Comparison of ENCODE assay signal across 40 cellular contexts in genomic region chrX:123210252-123210651, GRCh38. TPM values are rescaled to one million over a fixed set of nuclear protein-coding genes. Genes with fewer than 3 reads are reported as not detected.
"Had no signal": no experiment of that assay in that cellular context is flagged by ENCODE, and none has a peak within 500 bp of the region (broad histone marks: within the 10 kb centered on the region; RNA-seq: fewer than 3 reads in every experiment).

No MANE protein-coding gene starts in this region.

- H3K27ac Mint-ChIP-seq: activated B cell treated with CpG ODN at 0.5 μM for 24 hours; activated CD4-positive, alpha-beta memory T cell treated with anti-CD3 and anti-CD28 coated beads for 36 hours; activated CD4-positive, alpha-beta T cell treated with anti-CD3 and anti-CD28 coated beads, Interleukin-2, amount 10 ng/mL, durations not matched to agents 24 days and 14 days; activated CD8-positive, alpha-beta T cell treated with anti-CD3 and anti-CD28 coated beads for 36 hours; activated naive CD4-positive, alpha-beta T cell treated with anti-CD3 and anti-CD28 coated beads for 36 hours; activated naive CD4-positive, alpha-beta T cell treated with anti-CD3 and anti-CD28 coated beads, Interleukin-2, amount 50 U/mL, for 72 hours; activated naive CD8-positive, alpha-beta T cell treated with anti-CD3 and anti-CD28 coated beads for 36 hours; activated T-cell treated with anti-CD3 and anti-CD28 coated beads, Interleukin-2, amount 50 U/mL, for 72 hours; activated T-helper 1 cell treated with anti-CD3 and anti-CD28 coated beads, Interleukin-12 subunit alpha, Interleukin-12 subunit beta, Interleukin-2, Interleukin-4 antibody, amounts not matched to agents 30 ng/mL and 10 ng/mL and 1 ng/mL, durations not matched to agents 14 hours and 24 hours and 36 hours; activated T-helper 17 cell treated with anti-CD3 and anti-CD28 coated beads, Interleukin-2, amount 50 U/mL, for 72 hours; T-helper 1 cell treated with Interleukin-12 subunit alpha and Interleukin-12 subunit beta and Interleukin-4 antibody, amounts not matched to agents 30 μg/mL and 1 μg/mL, for 36 hours; T-helper 2 cell treated with Interferon-gamma antibody and Interleukin-4, amounts not matched to agents 5 μg/mL and 100 μg/mL, for 36 hours had no signal

- H3K36me3 ChIP-seq: adrenal gland, cardiac muscle cell had no signal

- FAIRE-seq: bronchial epithelial cell, TTC549 had no signal

- H3K4me1 Mint-ChIP-seq: activated B cell treated with CpG ODN at 0.5 μM for 24 hours; activated CD4-positive, alpha-beta T cell treated with anti-CD3 and anti-CD28 coated beads, Interleukin-2, amount 10 ng/mL, durations not matched to agents 24 days and 14 days; activated naive CD8-positive, alpha-beta T cell treated with anti-CD3 and anti-CD28 coated beads for 36 hours; activated T-helper 17 cell treated with anti-CD3 and anti-CD28 coated beads, Interleukin-2, amount 50 U/mL, for 72 hours; brain; central memory CD8-positive, alpha-beta T cell had no signal

- H3K36me3 Mint-ChIP-seq: activated CD4-positive, alpha-beta memory T cell treated with anti-CD3 and anti-CD28 coated beads for 36 hours; activated naive CD4-positive, alpha-beta T cell treated with anti-CD3 and anti-CD28 coated beads, Interleukin-2, amount 50 U/mL, for 72 hours; activated naive CD8-positive, alpha-beta T cell treated with anti-CD3 and anti-CD28 coated beads for 36 hours; brain had no signal

- DNase-seq: activated B cell treated with CpG ODN at 0.5 μM for 24 hours; activated CD4-positive, alpha-beta memory T cell treated with anti-CD3 and anti-CD28 coated beads for 36 hours; activated CD4-positive, alpha-beta T cell treated with anti-CD3 and anti-CD28 coated beads for 4 hours; activated CD4-positive, alpha-beta T cell treated with anti-CD3 and anti-CD28 coated beads, Interleukin-2, amount 10 ng/mL, durations not matched to agents 24 days and 14 days; activated CD4-positive, alpha-beta T cell treated with anti-CD3 and anti-CD28 coated beads, Interleukin-2, amount 50 U/mL, for 1 hour; activated CD4-positive, alpha-beta T cell treated with anti-CD3 and anti-CD28 coated beads, Interleukin-2, amount 50 U/mL, for 4 hours; activated CD4-positive, CD25-positive, alpha-beta regulatory T cell treated with anti-CD3 and anti-CD28 coated beads, Interleukin-2, amount 50 U/mL, for 72 hours; activated CD8-positive, alpha-beta memory T cell treated with anti-CD3 and anti-CD28 coated beads, Interleukin-2, amount 50 U/mL, for 4 hours; activated CD8-positive, alpha-beta T cell treated with anti-CD3 and anti-CD28 coated beads for 36 hours; activated effector memory CD4-positive, alpha-beta T cell treated with anti-CD3 and anti-CD28 coated beads, Interleukin-2, amount 50 U/mL, for 16 hours; activated gamma-delta T cell treated with Interleukin-2 at 50 U/mL for 16 hours; activated naive CD4-positive, alpha-beta T cell; activated naive CD4-positive, alpha-beta T cell treated with anti-CD3 and anti-CD28 coated beads for 36 hours; activated naive CD4-positive, alpha-beta T cell treated with anti-CD3 and anti-CD28 coated beads, Interleukin-2, amount 50 U/mL, for 16 hours; activated naive CD8-positive, alpha-beta T cell treated with anti-CD3 and anti-CD28 coated beads for 36 hours; activated T-cell treated with anti-CD3 and anti-CD28 coated beads for 4 hours; activated T-cell treated with anti-CD3 and anti-CD28 coated beads, Interleukin-2, amount 50 U/mL, for 1 hour; activated T-cell treated with anti-CD3 and anti-CD28 coated beads, Interleukin-2, amount 50 U/mL, for 4 hours; activated T-cell treated with anti-CD3 and anti-CD28 coated beads, Interleukin-2, amount 50 U/mL, for 72 hours; adrenal gland; amniotic stem cell; aorta; caudate nucleus; cerebellar nuclear complex; T-helper 1 cell; T-helper 2 cell; T-helper 9 cell had no signal

- H3K9me3 ChIP-seq: adrenal gland had no signal

- H3K4me3 ChIP-seq: adrenal gland, cardiac muscle cell had no signal

- H3K27me3 Mint-ChIP-seq: activated B cell treated with CpG ODN at 0.5 μM for 24 hours; activated CD4-positive, alpha-beta memory T cell treated with anti-CD3 and anti-CD28 coated beads for 36 hours; activated CD4-positive, alpha-beta T cell treated with anti-CD3 and anti-CD28 coated beads, Interleukin-2, amount 10 ng/mL, durations not matched to agents 24 days and 14 days; activated CD8-positive, alpha-beta T cell treated with anti-CD3 and anti-CD28 coated beads for 36 hours; activated naive CD8-positive, alpha-beta T cell treated with anti-CD3 and anti-CD28 coated beads for 36 hours; activated T-helper 17 cell treated with anti-CD3 and anti-CD28 coated beads, Interleukin-2, amount 50 U/mL, for 72 hours; central memory CD8-positive, alpha-beta T cell had no signal

- H3K4me3 Mint-ChIP-seq: activated B cell treated with CpG ODN at 0.5 μM for 24 hours; activated CD4-positive, alpha-beta memory T cell treated with anti-CD3 and anti-CD28 coated beads for 36 hours; activated CD4-positive, alpha-beta T cell treated with anti-CD3 and anti-CD28 coated beads, Interleukin-2, amount 10 ng/mL, durations not matched to agents 24 days and 14 days; activated CD8-positive, alpha-beta T cell treated with anti-CD3 and anti-CD28 coated beads for 36 hours; activated naive CD4-positive, alpha-beta T cell treated with anti-CD3 and anti-CD28 coated beads for 36 hours; activated naive CD8-positive, alpha-beta T cell treated with anti-CD3 and anti-CD28 coated beads for 36 hours; activated T-cell treated with anti-CD3 and anti-CD28 coated beads, Interleukin-2, amount 50 U/mL, for 4 hours; activated T-cell treated with anti-CD3 and anti-CD28 coated beads, Interleukin-2, amount 50 U/mL, for 72 hours; activated T-helper 1 cell treated with anti-CD3 and anti-CD28 coated beads, Interleukin-12 subunit alpha, Interleukin-12 subunit beta, Interleukin-2, Interleukin-4 antibody, amounts not matched to agents 30 ng/mL and 10 ng/mL and 1 ng/mL, durations not matched to agents 14 hours and 24 hours and 36 hours; activated T-helper 17 cell treated with anti-CD3 and anti-CD28 coated beads, Interleukin-2, amount 50 U/mL, for 72 hours; brain; central memory CD8-positive, alpha-beta T cell; T-helper 1 cell treated with Interleukin-12 subunit alpha and Interleukin-12 subunit beta and Interleukin-4 antibody, amounts not matched to agents 30 μg/mL and 1 μg/mL, for 36 hours; T-helper 2 cell treated with Interferon-gamma antibody and Interleukin-4, amounts not matched to agents 5 μg/mL and 100 μg/mL, for 36 hours had no signal

- H3K27ac ChIP-seq: adrenal gland, cardiac muscle cell, VCaP had no signal

- H3K9me3 Mint-ChIP-seq: activated B cell treated with CpG ODN at 0.5 μM for 24 hours; activated CD4-positive, alpha-beta memory T cell treated with anti-CD3 and anti-CD28 coated beads for 36 hours; activated CD4-positive, alpha-beta T cell treated with anti-CD3 and anti-CD28 coated beads, Interleukin-2, amount 10 ng/mL, durations not matched to agents 24 days and 14 days; activated CD8-positive, alpha-beta T cell treated with anti-CD3 and anti-CD28 coated beads for 36 hours; activated naive CD4-positive, alpha-beta T cell treated with anti-CD3 and anti-CD28 coated beads for 36 hours; activated naive CD4-positive, alpha-beta T cell treated with anti-CD3 and anti-CD28 coated beads, Interleukin-2, amount 50 U/mL, for 72 hours; activated naive CD8-positive, alpha-beta T cell treated with anti-CD3 and anti-CD28 coated beads for 36 hours; activated T-cell treated with anti-CD3 and anti-CD28 coated beads, Interleukin-2, amount 50 U/mL, for 4 hours; activated T-cell treated with anti-CD3 and anti-CD28 coated beads, Interleukin-2, amount 50 U/mL, for 72 hours; activated T-helper 1 cell treated with anti-CD3 and anti-CD28 coated beads, Interleukin-12 subunit alpha, Interleukin-12 subunit beta, Interleukin-2, Interleukin-4 antibody, amounts not matched to agents 30 ng/mL and 10 ng/mL and 1 ng/mL, durations not matched to agents 14 hours and 24 hours and 36 hours; activated T-helper 17 cell treated with anti-CD3 and anti-CD28 coated beads, Interleukin-2, amount 50 U/mL, for 72 hours; brain; central memory CD8-positive, alpha-beta T cell; T-helper 1 cell treated with Interleukin-12 subunit alpha and Interleukin-12 subunit beta and Interleukin-4 antibody, amounts not matched to agents 30 μg/mL and 1 μg/mL, for 36 hours; T-helper 2 cell treated with Interferon-gamma antibody and Interleukin-4, amounts not matched to agents 5 μg/mL and 100 μg/mL, for 36 hours had no signal

- H3K27me3 ChIP-seq: adrenal gland, cardiac muscle cell had no signal

RNA-seq across cellular contexts. Expression of gene GRIA3, which starts 26.2 kb away (rescaled TPM):
- total RNA-seq: activated B cell treated with CpG ODN at 0.5 μM for 24 hours; activated CD4-positive, alpha-beta memory T cell treated with anti-CD3 and anti-CD28 coated beads for 36 hours; activated CD4-positive, alpha-beta T cell treated with anti-CD3 and anti-CD28 coated beads, Interleukin-2, amount 10 ng/mL, durations not matched to agents 24 days and 14 days; activated CD8-positive, alpha-beta memory T cell treated with anti-CD3 and anti-CD28 coated beads for 36 hours; activated CD8-positive, alpha-beta T cell treated with anti-CD3 and anti-CD28 coated beads for 36 hours; activated naive CD4-positive, alpha-beta T cell treated with anti-CD3 and anti-CD28 coated beads for 36 hours; activated naive CD4-positive, alpha-beta T cell treated with anti-CD3 and anti-CD28 coated beads, Interleukin-2, amount 50 U/mL, for 72 hours; activated naive CD8-positive, alpha-beta T cell treated with anti-CD3 and anti-CD28 coated beads for 36 hours; activated T-cell treated with anti-CD3 and anti-CD28 coated beads, Interleukin-2, amount 50 U/mL, for 4 hours; activated T-cell treated with anti-CD3 and anti-CD28 coated beads, Interleukin-2, amount 50 U/mL, for 72 hours; activated T-helper 1 cell treated with anti-CD3 and anti-CD28 coated beads, Interleukin-12 subunit alpha, Interleukin-12 subunit beta, Interleukin-2, Interleukin-4 antibody, amounts not matched to agents 30 ng/mL and 10 ng/mL and 1 ng/mL, durations not matched to agents 14 hours and 24 hours and 36 hours; activated T-helper 17 cell treated with anti-CD3 and anti-CD28 coated beads, Interleukin-2, amount 50 U/mL, for 72 hours; chondrocyte had no signal
